18 cellular contexts compared by ENCODE assay signal in the genomic region with DNA sequence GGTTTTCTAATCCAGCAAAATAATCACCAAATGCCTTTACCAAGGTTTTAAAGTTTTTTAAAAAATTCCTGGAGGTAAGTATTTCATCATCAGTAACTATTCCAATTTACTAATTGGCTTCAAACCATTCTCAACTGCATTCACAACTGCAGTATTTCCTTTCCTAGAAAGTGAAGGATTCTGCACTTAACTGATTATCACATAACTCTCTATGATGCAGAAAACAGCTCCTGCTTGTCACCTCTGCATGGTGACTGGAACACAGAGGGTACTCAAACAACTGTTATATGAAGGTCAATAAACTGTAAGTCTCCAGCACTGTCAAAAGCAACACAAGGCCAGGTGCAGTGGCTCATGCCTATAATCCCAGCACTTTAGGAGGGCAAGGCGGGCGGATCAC. TPM values are rescaled to one million over a fixed set of nuclear protein-coding genes. Genes with fewer than 3 reads are reported as not detected.
DNase-seq lines count a peak whose midpoint lies in the region; ATAC-seq and TF ChIP-seq lines count a peak whose summit lies in the region.
"Had no signal": no experiment of that assay in that cellular context is flagged by ENCODE, and none has a peak within 500 bp of the region (broad histone marks: within the 10 kb centered on the region; RNA-seq: fewer than 3 reads in every experiment).

No MANE protein-coding gene starts in this region.

- no peaks in the 10 kb centered on the region for H3K9me3 Mint-ChIP-seq in CD4-positive, alpha-beta T cell
- H3K9me3 Mint-ChIP-seq in T-helper 1 cell treated with Interleukin-12 subunit alpha and Interleukin-12 subunit beta and Interleukin-4 antibody, amounts not matched to agents 30 μg/mL and 1 μg/mL, for 36 hours, result no peaks in the 10 kb centered on the region
- H3K9me3 Mint-ChIP-seq: dendritic cell treated with granulocyte-macrophage colony-stimulating factor and Interleukin-4, amounts not matched to agents 40 ng/mL and 50 ng/mL, for 4 days had no signal

- H3K79me2 ChIP-seq in hepatocyte, result peaks cover 93% of the 10 kb centered on the region

- peak; percentile 23 for ATAC-seq in CD4-positive, alpha-beta T cell (ENCODE audit: poor library complexity)
- ATAC-seq in right cardiac atrium, result peak; percentile 50 to 73
- ATAC-seq: activated CD4-positive, CD25-positive, alpha-beta regulatory T cell treated with anti-CD3 and anti-CD28 coated beads, Interleukin-2, amount 50 U/mL, for 24 hours; body of pancreas; esophagus mucosa had no signal

- no peaks in the 10 kb centered on the region for H3K9me3 ChIP-seq in BLaER1 treated with 17β-estradiol and CSF1 and Interleukin-3, amounts not matched to agents 10 nM and 100 nM (replicated peaks in 1 of 11)
- no peaks in the 10 kb centered on the region for H3K9me3 ChIP-seq in CD4-positive, alpha-beta T cell (ENCODE audit: control insufficient read depth, low read length)
- H3K9me3 ChIP-seq in right cardiac atrium (ENCODE audit: control insufficient read depth, low read length) (no peaks in the 10 kb centered on the region), hepatocyte (ENCODE audit: low read depth) (no peaks in the 10 kb centered on the region)
- H3K9me3 ChIP-seq: body of pancreas, tibial nerve had no signal

- peaks cover 73% of the 10 kb centered on the region for H3K4me1 Mint-ChIP-seq in CD4-positive, alpha-beta T cell (ENCODE audit: low read depth)
- H3K4me1 Mint-ChIP-seq in T-helper 1 cell treated with Interleukin-12 subunit alpha and Interleukin-12 subunit beta and Interleukin-4 antibody, amounts not matched to agents 30 μg/mL and 1 μg/mL, for 36 hours (ENCODE audit: low read depth), result peaks cover 36% of the 10 kb centered on the region

- H3K9me2 ChIP-seq in hepatocyte (replicated peaks; ENCODE audit: insufficient read depth), result no peaks in the 10 kb centered on the region

- H3K4me3 ChIP-seq in BLaER1 treated with 17β-estradiol and CSF1 and Interleukin-3, amounts not matched to agents 10 nM and 100 nM, result no peak overlapping the region
- H3K4me3 ChIP-seq in right cardiac atrium (ENCODE audit: low read length), result no peak overlapping the region
- no peak overlapping the region for H3K4me3 ChIP-seq in hepatocyte
- H3K4me3 ChIP-seq: body of pancreas, PC-9, tibial nerve had no signal

- no peaks in the 10 kb centered on the region for H3K27me3 ChIP-seq in BLaER1 treated with 17β-estradiol and CSF1 and Interleukin-3, amounts not matched to agents 10 nM and 100 nM
- H3K27me3 ChIP-seq in CD4-positive, alpha-beta T cell (ENCODE audit: control insufficient read depth, insufficient read depth, low read length), result no peaks in the 10 kb centered on the region
- H3K27me3 ChIP-seq in right cardiac atrium (ENCODE audit: control insufficient read depth, insufficient read depth), result no peaks in the 10 kb centered on the region
- H3K27me3 ChIP-seq in hepatocyte, result no peaks in the 10 kb centered on the region
- H3K27me3 ChIP-seq: body of pancreas, tibial nerve had no signal

- peak overlapping the region; percentile 45 to 84 (median 71) for H3K4me2 ChIP-seq in BLaER1 treated with 17β-estradiol and CSF1 and Interleukin-3, amounts not matched to agents 10 nM and 100 nM
- no peak overlapping the region for H3K4me2 ChIP-seq in hepatocyte
- H3K4me2 ChIP-seq: PC-9 had no signal

- no peaks in the 10 kb centered on the region for H3K36me3 Mint-ChIP-seq in CD4-positive, alpha-beta T cell (ENCODE audit: low read depth)
- no peaks in the 10 kb centered on the region for H3K36me3 Mint-ChIP-seq in T-helper 1 cell treated with Interleukin-12 subunit alpha and Interleukin-12 subunit beta and Interleukin-4 antibody, amounts not matched to agents 30 μg/mL and 1 μg/mL, for 36 hours (ENCODE audit: low read depth)

- intact Hi-C loops in CD4-positive, alpha-beta T cell (cut with DNase I, micrococcal nuclease), result no loop called here
- intact Hi-C loops in right cardiac atrium (cut with DNase I), result no loop called here

- H4K20me1 ChIP-seq in BLaER1 treated with 17β-estradiol and CSF1 and Interleukin-3, amounts not matched to agents 10 nM and 100 nM, result peaks cover 0 to 89% (median 43%) of the 10 kb centered on the region in 11 experiments; a peak in 17 of 22 replicates
- H4K20me1 ChIP-seq in hepatocyte (ENCODE audit: insufficient read depth, poor library complexity, severe bottlenecking), result peaks cover 11% of the 10 kb centered on the region

- peak overlapping the region in 8 of 11 experiments; percentile 45 to 82 (median 74); a peak in 16 of 22 replicates for H3K27ac ChIP-seq in BLaER1 treated with 17β-estradiol and CSF1 and Interleukin-3, amounts not matched to agents 10 nM and 100 nM
- no peak overlapping the region for H3K27ac ChIP-seq in CD4-positive, alpha-beta T cell (ENCODE audit: low read depth, low read length)
- H3K27ac ChIP-seq in right cardiac atrium (ENCODE audit: low read length) (no peak overlapping the region), hepatocyte (no peak overlapping the region)
- H3K27ac ChIP-seq: body of pancreas, PC-9 had no signal

- H3K27ac Mint-ChIP-seq in CD4-positive, alpha-beta T cell, result peak overlapping the region; percentile 79
- H3K27ac Mint-ChIP-seq in T-helper 1 cell treated with Interleukin-12 subunit alpha and Interleukin-12 subunit beta and Interleukin-4 antibody, amounts not matched to agents 30 μg/mL and 1 μg/mL, for 36 hours, result peak overlapping the region; percentile 59
- H3K27ac Mint-ChIP-seq: dendritic cell treated with granulocyte-macrophage colony-stimulating factor and Interleukin-4, amounts not matched to agents 40 ng/mL and 50 ng/mL, for 4 days had no signal

- no peak overlapping the region for H2AFZ ChIP-seq in hepatocyte
- H2AFZ ChIP-seq: PC-9 had no signal

- no peaks in the 10 kb centered on the region for H3K36me3 ChIP-seq in BLaER1 treated with 17β-estradiol and CSF1 and Interleukin-3, amounts not matched to agents 10 nM and 100 nM
- no peaks in the 10 kb centered on the region for H3K36me3 ChIP-seq in hepatocyte (replicated peaks; ENCODE audit: insufficient read depth, low read depth)
- H3K36me3 ChIP-seq: tibial nerve had no signal

- H3K27me3 Mint-ChIP-seq in CD4-positive, alpha-beta T cell, result no peaks in the 10 kb centered on the region
- H3K27me3 Mint-ChIP-seq in T-helper 1 cell treated with Interleukin-12 subunit alpha and Interleukin-12 subunit beta and Interleukin-4 antibody, amounts not matched to agents 30 μg/mL and 1 μg/mL, for 36 hours (ENCODE audit: low read depth), result no peaks in the 10 kb centered on the region
- H3K27me3 Mint-ChIP-seq: dendritic cell treated with granulocyte-macrophage colony-stimulating factor and Interleukin-4, amounts not matched to agents 40 ng/mL and 50 ng/mL, for 4 days had no signal

- peaks cover 42 to 69% (median 60%) of the 10 kb centered on the region in 10 experiments for H3K4me1 ChIP-seq in BLaER1 treated with 17β-estradiol and CSF1 and Interleukin-3, amounts not matched to agents 10 nM and 100 nM
- H3K4me1 ChIP-seq in right cardiac atrium (ENCODE audit: control insufficient read depth, insufficient read depth, low read length) (peaks cover 5% of the 10 kb centered on the region), hepatocyte (ENCODE audit: insufficient read depth) (no peaks in the 10 kb centered on the region)

- peak overlapping the region; percentile 75 for H3K4me3 Mint-ChIP-seq in CD4-positive, alpha-beta T cell
- H3K4me3 Mint-ChIP-seq in T-helper 1 cell treated with Interleukin-12 subunit alpha and Interleukin-12 subunit beta and Interleukin-4 antibody, amounts not matched to agents 30 μg/mL and 1 μg/mL, for 36 hours, result peak overlapping the region; percentile 46
- H3K4me3 Mint-ChIP-seq: dendritic cell treated with granulocyte-macrophage colony-stimulating factor and Interleukin-4, amounts not matched to agents 40 ng/mL and 50 ng/mL, for 4 days had no signal

- peak overlapping the region in 7 of 11 experiments; percentile 25 to 68 (median 42); a peak in 8 of 22 replicates for H3K9ac ChIP-seq in BLaER1 treated with 17β-estradiol and CSF1 and Interleukin-3, amounts not matched to agents 10 nM and 100 nM

- 90% methylated on average over 2 of the region's 2 CpGs for WGBS in right cardiac atrium
- 100% methylated on average over 2 of the region's 2 CpGs for WGBS in hepatocyte (ENCODE audit: low lambda C conversion rate, missing lambda C conversion rate)

- TF ChIP-seq CTCF in CD4-positive, alpha-beta T cell (IDR thresholded peaks at IDR 0.05), result no peak
- TF ChIP-seq CTCF in hepatocyte (IDR thresholded peaks at IDR 0.05; ENCODE audit: poor library complexity), result no peak

- CTCF ChIA-PET in CD4-positive, alpha-beta T cell (lab: Charles Lee), result interaction anchor here (0.7 to 1.2 kb wide), 3 partner anchors 39 to 558 kb away, joined by 3 read pairs; no protein-coding TSS in a partner anchor

- DNase-seq in CD4-positive, alpha-beta T cell, result no peak
- no peak for DNase-seq in right cardiac atrium
- no peak for DNase-seq in MV-4-11 (lab: John Stamatoyannopoulos, UW)
- DNase-seq in DMS 273 treated with DMSO at 0.1 percent for 48 hours (lab: John Stamatoyannopoulos, UW), result no peak
- DNase-seq in hepatocyte (ENCODE audit: low spot score), result no peak
- no peak for DNase-seq in mucosa of gallbladder (ENCODE audit: low spot score)
- DNase-seq: mesenchymal stem cell; NCI-H2081 treated with DMSO at 0.1 percent for 48 hours; occipital lobe; PC-9; stimulated activated CD4-positive, alpha-beta T cell treated with anti-CD3 and anti-CD28 coated beads, Interleukin-4, amount 100 ng/mL, for 24 hours had no signal

- POLR2A ChIA-PET in CD4-positive, alpha-beta T cell (lab: Charles Lee), result interaction anchor here (0.6 to 2.0 kb wide), 6 partner anchors 12 to 185 kb away, joined by 3 to 11 read pairs (median 4); a partner anchor contains a TSS

RNA-seq across cellular contexts. Expression of a gene that starts 42.6 kb away (rescaled TPM):
- total RNA-seq in CD4-positive, alpha-beta T cell, result 10 to 100 TPM; 39.9 to 40.9 TPM
- total RNA-seq in right cardiac atrium (10 to 100 TPM; 30.2 to 32.4 (median 31.8) TPM), hepatocyte (31.1 and 46.1 TPM in 2 replicates), mucosa of gallbladder (45.0 TPM)
- polyA plus RNA-seq in right cardiac atrium (10.4 TPM), hepatocyte (41.4 and 45.1 TPM in 2 replicates)

Comparison
In these comparisons a context has a peak if more than half of its experiments do, and no peak if none do; other contexts are left out.
1. H3K27ac ChIP-seq: peak in BLaER1 treated with 17β-estradiol and CSF1 and Interleukin-3, amounts not matched to agents 10 nM and 100 nM (8 of 11); none in CD4-positive, alpha-beta T cell (single experiment), right cardiac atrium (single experiment) and hepatocyte (single experiment).